ENCODE assay signal across 7 cellular contexts in the genomic region with DNA sequence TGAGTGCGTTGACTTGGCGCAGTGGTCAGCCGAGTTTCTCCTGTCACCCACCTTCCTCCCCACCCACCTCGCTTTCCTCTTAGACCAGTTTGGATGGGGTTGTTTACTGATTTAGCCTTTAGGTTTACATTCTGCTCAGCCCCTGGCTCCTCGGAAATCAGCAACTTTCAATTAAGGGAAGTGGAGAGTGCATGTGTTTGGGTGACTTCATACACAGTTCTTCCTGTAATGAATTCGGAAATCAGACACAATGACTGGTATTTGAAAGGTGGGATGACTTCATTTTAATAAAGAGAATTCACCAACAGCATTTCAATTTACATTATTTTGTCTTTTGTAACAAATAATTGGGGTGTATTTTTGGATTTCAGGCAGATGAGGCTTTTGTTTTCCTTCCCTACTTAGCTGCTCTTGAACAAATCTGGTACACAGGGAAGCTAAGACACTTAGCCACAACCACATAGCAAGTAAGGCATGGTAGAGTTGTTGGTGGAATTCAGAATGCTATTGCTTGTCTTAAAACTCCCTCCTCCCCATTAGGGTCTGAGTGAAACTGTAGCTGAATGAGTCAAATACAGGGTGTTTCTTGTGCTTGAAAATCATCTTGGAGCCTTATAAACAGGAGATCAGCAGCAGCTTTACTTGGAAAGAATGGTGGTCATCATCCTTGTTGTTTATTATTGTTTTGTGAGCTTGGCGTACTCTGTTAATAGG. TPM values are rescaled to one million over a fixed set of nuclear protein-coding genes. Genes with fewer than 3 reads are reported as not detected.
DNase-seq lines count a peak whose midpoint lies in the region; ATAC-seq and TF ChIP-seq lines count a peak whose summit lies in the region.

No MANE protein-coding gene starts in this region.

- no peak for TF ChIP-seq CTCF in HL-60 (IDR thresholded peaks at IDR 0.05; ENCODE audit: insufficient read depth, low read length)
- TF ChIP-seq CTCF in activated B cell treated with CpG ODN at 0.5 μM for 24 hours (IDR thresholded peaks at IDR 0.05) = no peak
- TF ChIP-seq CTCF in foreskin fibroblast (IDR thresholded peaks at IDR 0.05; ENCODE audit: low read depth, low read length) = no peak
- TF ChIP-seq CTCF in osteocyte (IDR thresholded peaks at IDR 0.05) = no peak
- TF ChIP-seq CTCF in GM10248 (IDR thresholded peaks at IDR 0.05; ENCODE audit: control extremely low read depth, extremely low read depth, low read depth, missing control alignments) = no peak

- H3K36me3 Mint-ChIP-seq in activated B cell treated with CpG ODN at 0.5 μM for 24 hours (ENCODE audit: low read depth) (peaks cover 21% of the 10 kb centered on the region), osteocyte (ENCODE audit: unreplicated experiment) (no peaks in the 10 kb centered on the region)

- POLR2A ChIA-PET in activated B cell treated with CpG ODN at 0.5 μM for 24 hours (lab: Charles Lee) = interaction anchor here (0.6 to 3.4 kb wide), 13 partner anchors 10 to 895 kb away, joined by 3 to 42 read pairs (median 4); a partner anchor contains a TSS
- POLR2A ChIA-PET in GM10248 (lab: Yijun Ruan, JAX) = interaction anchor here (1.0 to 1.4 kb wide), 3 partner anchors 103 to 875 kb away, joined by 3 to 7 read pairs (median 5); no protein-coding TSS in a partner anchor

- no peaks in the 10 kb centered on the region for H3K27me3 Mint-ChIP-seq in activated B cell treated with CpG ODN at 0.5 μM for 24 hours
- no peaks in the 10 kb centered on the region for H3K27me3 Mint-ChIP-seq in osteocyte (ENCODE audit: unreplicated experiment)

- H3K4me3 Mint-ChIP-seq in activated B cell treated with CpG ODN at 0.5 μM for 24 hours (peak overlapping the region; percentile 93), osteocyte (ENCODE audit: unreplicated experiment) (peak overlapping the region; percentile 95)

- ATAC-seq in GM18505 (IDR thresholded peaks at IDR 0.05; ENCODE audit: unreplicated experiment) = peak; percentile 13
- ATAC-seq in activated B cell treated with CpG ODN at 0.5 μM for 24 hours (ENCODE audit: low read depth) = peak; percentile 13

- no peak for TF ChIP-seq POLR2A in GM18505 (IDR thresholded peaks at IDR 0.05; ENCODE audit: borderline replicate concordance, extremely low read depth, insufficient read depth, insufficient read length)

- H3K4me1 Mint-ChIP-seq in activated B cell treated with CpG ODN at 0.5 μM for 24 hours = peaks cover 40% of the 10 kb centered on the region
- peaks cover 23% of the 10 kb centered on the region for H3K4me1 Mint-ChIP-seq in osteocyte (ENCODE audit: unreplicated experiment)

- H3K4me3 ChIP-seq in HL-60 (replicated peaks; ENCODE audit: insufficient read depth, low read length) = peak overlapping the region; percentile 100
- peak overlapping the region; percentile 78 to 93 for H3K4me3 ChIP-seq in foreskin fibroblast (ENCODE audit: low read depth in 1 of 2, low read length in 2 of 2)

- peak in 1 of 2 experiments; percentile 43 for DNase-seq in HL-60 (ENCODE audit: low read depth in 1 of 2, low spot score in 1 of 2)
- DNase-seq in activated B cell treated with CpG ODN at 0.5 μM for 24 hours = no peak
- DNase-seq in foreskin fibroblast = peak in 1 of 2 donors; percentile 34
- DNase-seq in osteocyte (ENCODE audit: extremely low spot score, unreplicated experiment) = no peak
- no peak for DNase-seq in stimulated activated CD4-positive, alpha-beta T cell treated with anti-CD3 and anti-CD28 coated beads, Interleukin-4, amount 100 ng/mL, for 1 hour
- no peak for DNase-seq in GM10248 (ENCODE audit: extremely low spot score)

- CTCF ChIA-PET in activated B cell treated with CpG ODN at 0.5 μM for 24 hours (lab: Charles Lee) (interaction anchor here (1.4 kb wide), 1 partner anchor 12 kb away, joined by 3 read pairs; no protein-coding TSS in a partner anchor), GM10248 (lab: Yijun Ruan, JAX) (interaction anchor here (0.8 to 2.2 kb wide), 5 partner anchors 12 to 111 kb away, joined by 3 to 7 read pairs (median 3); no protein-coding TSS in a partner anchor)

- H3K27me3 ChIP-seq in HL-60 (ENCODE audit: insufficient read depth, poor library complexity, severe bottlenecking) = no peaks in the 10 kb centered on the region

- intact Hi-C loops in activated B cell treated with CpG ODN at 0.5 μM for 24 hours (cut with micrococcal nuclease) = loop anchor here (1.0 to 5.0 kb wide), 8 partner anchors 49 to 963 kb away; a partner anchor contains a TSS

- H3K9me3 Mint-ChIP-seq in activated B cell treated with CpG ODN at 0.5 μM for 24 hours (no peaks in the 10 kb centered on the region), osteocyte (ENCODE audit: unreplicated experiment) (no peaks in the 10 kb centered on the region)

- peak overlapping the region; percentile 98 for H3K27ac Mint-ChIP-seq in activated B cell treated with CpG ODN at 0.5 μM for 24 hours
- peak overlapping the region; percentile 97 for H3K27ac Mint-ChIP-seq in osteocyte (ENCODE audit: unreplicated experiment)

- H3K27ac ChIP-seq in HL-60 (replicated peaks) = peak overlapping the region; percentile 54

RNA-seq across cellular contexts. Expression of a gene that starts 0.9 kb away (rescaled TPM):
- total RNA-seq in activated B cell treated with CpG ODN at 0.5 μM for 24 hours = 33.5 and 42.4 TPM in 2 replicates
- 40.5 and 44.5 TPM in 2 replicates for total RNA-seq in osteocyte

RNA-seq across cellular contexts. Expression of a gene that starts 48.1 kb away (rescaled TPM):
- total RNA-seq in activated B cell treated with CpG ODN at 0.5 μM for 24 hours (14.9 and 19.3 TPM in 2 replicates), osteocyte (12.7 and 15.5 TPM in 2 replicates)

RNA-seq across cellular contexts. Expression of a gene that starts 56.7 kb away (rescaled TPM):
- total RNA-seq in activated B cell treated with CpG ODN at 0.5 μM for 24 hours (48.3 and 52.0 TPM in 2 replicates), osteocyte (49.5 and 49.6 TPM in 2 replicates)
